ENCODE assay signal across 1 cellular context in the genomic region with DNA sequence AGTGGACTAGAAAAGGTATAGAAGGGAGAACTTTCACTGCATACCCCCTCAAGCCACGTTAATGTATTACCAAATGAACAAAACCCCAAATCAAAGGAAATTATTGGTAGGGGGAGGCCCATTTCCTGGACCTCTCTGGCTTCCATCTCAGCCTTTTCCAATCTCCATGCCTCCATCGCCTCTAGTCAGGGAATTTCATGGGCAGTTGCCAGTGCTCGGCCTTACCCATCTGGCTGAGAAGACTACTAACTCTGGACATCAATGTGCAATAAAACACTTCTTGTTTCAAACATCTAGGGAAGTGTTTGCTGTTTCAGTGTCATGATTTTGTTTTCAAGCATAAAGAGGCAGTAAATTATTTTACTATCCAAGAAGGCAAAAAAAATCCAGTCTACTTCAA.
TF ChIP-seq lines count a peak whose summit lies in the region.

No MANE protein-coding gene starts in this region.

TF ChIP-seq in endothelial cell of umbilical vein, 7 proteins besides CTCF, POLR2A, EP300 and RAD21:
- TF ChIP-seq JUN (IDR thresholded peaks at IDR 0.05; ENCODE audit: borderline replicate concordance, insufficient read depth, insufficient read length, low read depth) = no peak
- TF ChIP-seq GATA2 (IDR thresholded peaks at IDR 0.05; ENCODE audit: insufficient read depth, insufficient read length, low read depth, low read length) = no peak
- TF ChIP-seq POLR2AphosphoS5 (IDR thresholded peaks at IDR 0.05; ENCODE audit: insufficient read depth, low read depth, low read length) = no peak
- no peak for TF ChIP-seq MYC (IDR thresholded peaks at IDR 0.05; ENCODE audit: low read depth, low read length)
- TF ChIP-seq, protein P1, sequence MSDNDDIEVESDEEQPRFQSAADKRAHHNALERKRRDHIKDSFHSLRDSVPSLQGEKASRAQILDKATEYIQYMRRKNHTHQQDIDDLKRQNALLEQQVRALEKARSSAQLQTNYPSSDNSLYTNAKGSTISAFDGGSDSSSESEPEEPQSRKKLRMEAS (IDR thresholded peaks at IDR 0.05; ENCODE audit: insufficient read depth, insufficient read length) = no peak
- TF ChIP-seq EZH2 (IDR thresholded peaks at IDR 0.05; ENCODE audit: borderline replicate concordance, low read depth, low read length, severe bottlenecking) = no peak
- TF ChIP-seq FOS (IDR thresholded peaks at IDR 0.05; ENCODE audit: borderline replicate concordance, insufficient read depth, low read length) = no peak
